17 cellular contexts compared by ENCODE assay signal in genomic region chr2:118115761-118116160, GRCh38. TPM values are rescaled to one million over a fixed set of nuclear protein-coding genes. Genes with fewer than 3 reads are reported as not detected.
DNase-seq lines count a peak whose midpoint lies in the region; ATAC-seq and TF ChIP-seq lines count a peak whose summit lies in the region.
"Had no signal": no experiment of that assay in that cellular context is flagged by ENCODE, and none has a peak within 500 bp of the region (broad histone marks: within the 10 kb centered on the region; RNA-seq: fewer than 3 reads in every experiment).

No MANE protein-coding gene starts in this region.

- no peak overlapping the region for H2BK15ac ChIP-seq in neuronal stem cell (ENCODE audit: low read length)

- no peak for TF ChIP-seq POLR2A in uterus (IDR thresholded peaks at IDR 0.05)

- H3K23ac ChIP-seq in neuronal stem cell (ENCODE audit: low read depth, low read length, poor library complexity): no peak overlapping the region

- no peak overlapping the region for H3K18ac ChIP-seq in neuronal stem cell (ENCODE audit: low read length)

- no peaks in the 10 kb centered on the region for H3K27me3 Mint-ChIP-seq in MCF 10A (ENCODE audit: insufficient read depth, unreplicated experiment)

- POLR2A ChIA-PET in MCF 10A (lab: Yijun Ruan, JAX): interaction anchor here (0.7 to 1.1 kb wide), 2 partner anchors 8 to 27 kb away, joined by 3 to 16 read pairs; partner anchors contain the start of gene INSIG2

- no peak overlapping the region for H4K8ac ChIP-seq in neuronal stem cell (ENCODE audit: low read depth, low read length)

- DNase-seq in RWPE2 (ENCODE audit: low spot score): no peak
- peak; percentile 34 for DNase-seq in MCF 10A (ENCODE audit: unreplicated experiment)
- no peak for DNase-seq in epithelial cell of prostate (ENCODE audit: low read depth, low spot score)
- DNase-seq in neuronal stem cell (ENCODE audit: low spot score): no peak
- DNase-seq in NCI-H226: no peak
- DNase-seq in uterus: no peak
- no peak for DNase-seq in NCI-H1694 treated with DMSO at 0.1 percent for 48 hours (lab: John Stamatoyannopoulos, UW)
- no peak for DNase-seq in kidney glomerular epithelial cell (lab: John Stamatoyannopoulos, UW)
- DNase-seq: CD8-positive, alpha-beta T cell; COR-L47; DMS153; DMS79 treated with DMSO at 0.1 percent for 48 hours; EL; IMR-90 had no signal

- H2BK120ac ChIP-seq in neuronal stem cell (ENCODE audit: low read depth, low read length): no peak overlapping the region

- no peak overlapping the region for H3K14ac ChIP-seq in neuronal stem cell (ENCODE audit: low read length)

- H3K4me1 Mint-ChIP-seq in MCF 10A (ENCODE audit: insufficient read depth, unreplicated experiment): peaks cover 20% of the 10 kb centered on the region

- H3K27ac ChIP-seq in RWPE2 (ENCODE audit: poor library complexity, severe bottlenecking) (peak overlapping the region; percentile 94), epithelial cell of prostate (peak overlapping the region; percentile 97), neuronal stem cell (replicated peaks; ENCODE audit: low read length) (no peak overlapping the region), uterus (no peak overlapping the region)
- H3K27ac ChIP-seq: A549 had no signal

- no CpG with 5 or more reads among the region's 4 CpGs for WGBS in neuronal stem cell (ENCODE audit: extremely low coverage in 2 of 2, insufficient read length in 2 of 2, insufficient replicate concordance in 1 of 2), 2 donors

- no peak overlapping the region for H4K91ac ChIP-seq in neuronal stem cell (ENCODE audit: low read depth, low read length, poor library complexity)

- H3K4me3 Mint-ChIP-seq in MCF 10A (ENCODE audit: unreplicated experiment): no peak overlapping the region
- H3K4me3 Mint-ChIP-seq: CD14-positive monocyte; CD8-positive, alpha-beta T cell had no signal

- H3K4me3 ChIP-seq in RWPE2 (ENCODE audit: severe bottlenecking) (no peak overlapping the region), neuronal stem cell (ENCODE audit: low read length in 2 of 2) (no peak overlapping the region), uterus (no peak overlapping the region)
- H3K4me3 ChIP-seq: A549 had no signal

- H2BK5ac ChIP-seq in neuronal stem cell (ENCODE audit: low read length): no peak overlapping the region

- no TSS peak for BruUV-seq in MCF 10A (replicated peaks; lab: Mats Ljungman, UMichigan)

- H3K36me3 Mint-ChIP-seq in MCF 10A (ENCODE audit: insufficient read depth, unreplicated experiment): peaks cover 13% of the 10 kb centered on the region

- no peaks in the 10 kb centered on the region for H3K9me3 Mint-ChIP-seq in MCF 10A (ENCODE audit: unreplicated experiment)
- H3K9me3 Mint-ChIP-seq: CD14-positive monocyte; CD8-positive, alpha-beta T cell had no signal

- H3K4ac ChIP-seq in neuronal stem cell (ENCODE audit: low read length): no peak overlapping the region

- intact Hi-C loops in MCF 10A (cut with micrococcal nuclease): no loop called here
- intact Hi-C loops in uterus (cut with DNase I; ENCODE audit: low total_unique reads): no loop called here

- TF ChIP-seq CTCF in RWPE2 (IDR thresholded peaks at IDR 0.05; ENCODE audit: poor library complexity, severe bottlenecking): no peak
- no peak for TF ChIP-seq CTCF in MCF 10A (IDR thresholded peaks at IDR 0.05; ENCODE audit: unreplicated experiment)
- no peak for TF ChIP-seq CTCF in uterus (IDR thresholded peaks at IDR 0.05)

- peaks cover 3% of the 10 kb centered on the region; the same call in 1 of the 2 replicates for H3K36me3 ChIP-seq in RWPE2 (ENCODE audit: low read depth)
- peaks cover 0 to 3% of the 10 kb centered on the region in 2 donors for H3K36me3 ChIP-seq in neuronal stem cell (replicated peaks in 1 of 2; ENCODE audit: control insufficient read depth in 2 of 2, insufficient read depth in 2 of 2, low read length in 2 of 2)
- H3K36me3 ChIP-seq in uterus: no peaks in the 10 kb centered on the region

- H2BK12ac ChIP-seq in neuronal stem cell (ENCODE audit: low read length): no peak overlapping the region

- H3K9ac ChIP-seq in neuronal stem cell (ENCODE audit: low read depth, low read length, poor library complexity): peak overlapping the region; percentile 18

- no peaks in the 10 kb centered on the region for H3K79me1 ChIP-seq in neuronal stem cell (ENCODE audit: low read depth, low read length)

- no peak overlapping the region for H3K4me2 ChIP-seq in neuronal stem cell (ENCODE audit: insufficient read depth, low read length, poor library complexity, severe bottlenecking)
- H3K4me2 ChIP-seq: A549 had no signal

- CTCF ChIA-PET in MCF 10A (lab: Yijun Ruan, JAX): interaction anchor here (0.9 kb wide), 1 partner anchor 24 kb away, joined by 5 read pairs; no protein-coding TSS in a partner anchor

- H3K27me3 ChIP-seq in RWPE2 (ENCODE audit: insufficient read depth, poor library complexity, severe bottlenecking) (no peaks in the 10 kb centered on the region), neuronal stem cell (ENCODE audit: control insufficient read depth in 3 of 3, insufficient read depth in 3 of 3, low read depth in 1 of 3, low read length in 3 of 3) (no peaks in the 10 kb centered on the region), uterus (no peaks in the 10 kb centered on the region)

- no peak for ATAC-seq in RWPE2 (ENCODE audit: low read depth)
- ATAC-seq: A549; CD8-positive, alpha-beta T cell; HCT116 had no signal

- no peak overlapping the region for H2AK5ac ChIP-seq in neuronal stem cell (ENCODE audit: low read depth, low read length)

- H3K9me3 ChIP-seq in RWPE2 (ENCODE audit: severe bottlenecking) (no peaks in the 10 kb centered on the region), neuronal stem cell (replicated peaks in 1 of 2; ENCODE audit: control insufficient read depth in 2 of 2, insufficient read depth in 1 of 2, low read depth in 1 of 2, low read length in 2 of 2) (no peaks in the 10 kb centered on the region), uterus (no peaks in the 10 kb centered on the region)
- H3K9me3 ChIP-seq: A549 had no signal

- H2AFZ ChIP-seq in neuronal stem cell (ENCODE audit: low read length): no peak overlapping the region

- H3K27ac Mint-ChIP-seq in MCF 10A (ENCODE audit: low read depth, unreplicated experiment): no peak overlapping the region
- H3K27ac Mint-ChIP-seq: CD14-positive monocyte; CD8-positive, alpha-beta T cell had no signal

- H3K4me1 ChIP-seq in RWPE2 (ENCODE audit: insufficient read depth, poor library complexity, severe bottlenecking) (peaks cover 39% of the 10 kb centered on the region), neuronal stem cell (ENCODE audit: control insufficient read depth in 2 of 2, insufficient read depth in 1 of 2, low read depth in 1 of 2, low read length in 2 of 2) (peaks cover 0 to 2% of the 10 kb centered on the region in 2 donors), uterus (no peaks in the 10 kb centered on the region)

RNA-seq across cellular contexts. Expression of gene INSIG2, which starts 27.5 kb away (rescaled TPM):
- 15.0 and 28.4 TPM in 2 replicates for total RNA-seq in MCF 10A (2022)
- 7.2 TPM for polyA plus RNA-seq in neuronal stem cell (2013, experiment 1 of 2)
- polyA plus RNA-seq in neuronal stem cell (2013, experiment 2 of 2): 7.2 TPM
- total RNA-seq in uterus: 10 to 100 TPM in 3 of 4 donors, 1 to 10 TPM in 1; 3.6 to 42.4 (median 25.8) TPM

Comparison
In these comparisons a context has a peak if more than half of its experiments do, and no peak if none do; other contexts are left out.
1. H3K27ac ChIP-seq: peak in RWPE2 (single experiment) and epithelial cell of prostate (single experiment); none in neuronal stem cell (single experiment) and uterus (0 of 2).